17 cellular contexts compared by ENCODE assay signal in the genomic region with DNA sequence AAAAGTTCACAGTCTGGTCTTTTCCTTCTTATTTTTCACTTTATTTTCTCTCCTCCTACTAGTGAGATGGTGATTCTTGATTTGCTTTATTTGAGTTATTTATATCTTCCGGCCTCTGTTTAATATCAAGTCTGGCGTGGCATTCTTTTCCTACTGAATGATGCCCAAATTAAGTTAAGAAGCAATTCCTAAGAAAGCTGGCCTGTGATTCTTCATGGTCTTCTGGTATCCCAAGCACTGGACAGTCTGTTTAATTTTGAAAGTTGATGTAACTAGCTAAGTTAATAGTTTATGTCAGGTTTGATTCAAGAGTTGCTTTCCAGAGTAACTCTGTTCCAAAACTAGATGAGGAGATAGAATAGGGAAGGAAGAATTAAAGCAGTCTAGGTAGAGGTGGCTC. TPM values are rescaled to one million over a fixed set of nuclear protein-coding genes. Genes with fewer than 3 reads are reported as not detected.
"Had no signal": no experiment of that assay in that cellular context is flagged by ENCODE, and none has a peak within 500 bp of the region (broad histone marks: within the 10 kb centered on the region; RNA-seq: fewer than 3 reads in every experiment).

No MANE protein-coding gene starts in this region.

- DNase-seq: activated CD4-positive, alpha-beta T cell treated with anti-CD3 and anti-CD28 coated beads, Interleukin-2, amount 50 U/mL, for 48 hours; activated CD8-positive, alpha-beta memory T cell treated with anti-CD3 and anti-CD28 coated beads, Interleukin-2, amount 10 ng/mL, durations not matched to agents 7 days and 5 days; activated naive CD4-positive, alpha-beta T cell treated with anti-CD3 and anti-CD28 coated beads, Interleukin-2, amount 10 ng/mL, durations not matched to agents 7 days and 5 days; activated T-cell treated with anti-CD3 and anti-CD28 coated beads, Interleukin-2, amount 50 U/mL, for 1 hour; dorsolateral prefrontal cortex; erythroblast; hypothalamus; kidney; left ventricle myocardium superior; nephron progenitor cell; occipital lobe; stimulated activated CD4-positive, alpha-beta T cell treated with anti-CD3 and anti-CD28 coated beads, Interleukin-12 subunit alpha, Interleukin-12 subunit beta, amount 100 ng/mL, for 4 hours; stimulated activated CD4-positive, alpha-beta T cell treated with anti-CD3 and anti-CD28 coated beads, Interleukin-2, amount 100 ng/mL, for 24 hours; T-helper 1 cell; T1000; thyroid gland had no signal

- H3K36me3 ChIP-seq: thyroid gland had no signal

- H3K4me1 ChIP-seq: thyroid gland had no signal

- H3K9me3 ChIP-seq: thyroid gland had no signal

- H3K4me3 ChIP-seq: dorsolateral prefrontal cortex, SK-N-MC, thyroid gland had no signal

- H3K27me3 ChIP-seq: dorsolateral prefrontal cortex, thyroid gland had no signal

- ATAC-seq: activated CD8-positive, alpha-beta memory T cell treated with anti-CD3 and anti-CD28 coated beads, Interleukin-2, amount 10 ng/mL, durations not matched to agents 7 days and 5 days; left ventricle myocardium superior had no signal

- H3K27ac ChIP-seq: dorsolateral prefrontal cortex, SK-N-MC, thyroid gland had no signal

RNA-seq across cellular contexts. Expression of a gene that starts 9.2 kb away (rescaled TPM):
- total RNA-seq: activated CD8-positive, alpha-beta memory T cell treated with anti-CD3 and anti-CD28 coated beads, Interleukin-2, amount 10 ng/mL, durations not matched to agents 7 days and 5 days had no signal
